In the genomic region with DNA sequence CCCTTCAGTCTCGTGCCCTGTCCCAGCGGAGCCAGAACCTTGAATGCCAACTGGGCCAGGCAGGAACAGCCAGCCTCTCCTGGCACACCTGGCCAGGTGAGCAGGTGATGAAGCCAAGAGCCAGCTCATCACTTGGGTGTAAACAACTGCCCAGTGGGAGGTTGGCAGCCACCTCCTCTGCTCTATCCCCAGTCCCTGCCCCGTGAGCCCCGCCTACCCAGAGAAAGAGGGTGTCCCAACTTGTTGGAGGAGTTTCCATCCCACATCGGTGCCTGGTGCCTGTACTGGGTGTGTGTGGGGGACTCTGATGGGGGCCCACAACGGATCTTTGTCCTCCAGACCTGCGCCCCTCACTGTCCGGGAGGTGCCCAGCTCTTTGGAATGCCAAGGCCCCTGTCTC, we compare ENCODE assay signal across 1 cellular context.
TF ChIP-seq lines count a peak whose summit lies in the region.

No MANE protein-coding gene starts in this region.

TF ChIP-seq in HCT116, 20 proteins besides CTCF, POLR2A, EP300 and RAD21:
- TF ChIP-seq EZH2phosphoT487 (IDR thresholded peaks at IDR 0.05; ENCODE audit: borderline replicate concordance) (no peak), TCF7L2 (IDR thresholded peaks at IDR 0.05; ENCODE audit: borderline replicate concordance, extremely low read depth, insufficient read depth, insufficient read length) (no peak), POLR2AphosphoS5 (IDR thresholded peaks at IDR 0.05; ENCODE audit: low read depth, low read length) (no peak), EGR1 (IDR thresholded peaks at IDR 0.05; ENCODE audit: low read depth) (no peak), SIN3A (IDR thresholded peaks at IDR 0.05; ENCODE audit: low read depth) (no peak), CEBPB (IDR thresholded peaks at IDR 0.05; ENCODE audit: low read depth) (no peak), EZH2 (IDR thresholded peaks at IDR 0.05) (no peak), FOSL1 (IDR thresholded peaks at IDR 0.05; ENCODE audit: low read depth) (no peak), ZNF274 (IDR thresholded peaks at IDR 0.05; ENCODE audit: low read depth, low read length) (no peak), SRF (IDR thresholded peaks at IDR 0.05; ENCODE audit: low read depth) (no peak), CBX3 (IDR thresholded peaks at IDR 0.05; ENCODE audit: low read depth) (no peak), JUND (IDR thresholded peaks at IDR 0.05) (no peak), YY1 (IDR thresholded peaks at IDR 0.05; ENCODE audit: extremely low read depth, insufficient replicate concordance, low read depth, low read length) (no peak), ELF1 (IDR thresholded peaks at IDR 0.05; ENCODE audit: borderline replicate concordance, low read depth) (no peak), SP1 (IDR thresholded peaks at IDR 0.05; ENCODE audit: low read depth) (no peak), ZFX (IDR thresholded peaks at IDR 0.05) (no peak)
- TF ChIP-seq, protein P1, sequence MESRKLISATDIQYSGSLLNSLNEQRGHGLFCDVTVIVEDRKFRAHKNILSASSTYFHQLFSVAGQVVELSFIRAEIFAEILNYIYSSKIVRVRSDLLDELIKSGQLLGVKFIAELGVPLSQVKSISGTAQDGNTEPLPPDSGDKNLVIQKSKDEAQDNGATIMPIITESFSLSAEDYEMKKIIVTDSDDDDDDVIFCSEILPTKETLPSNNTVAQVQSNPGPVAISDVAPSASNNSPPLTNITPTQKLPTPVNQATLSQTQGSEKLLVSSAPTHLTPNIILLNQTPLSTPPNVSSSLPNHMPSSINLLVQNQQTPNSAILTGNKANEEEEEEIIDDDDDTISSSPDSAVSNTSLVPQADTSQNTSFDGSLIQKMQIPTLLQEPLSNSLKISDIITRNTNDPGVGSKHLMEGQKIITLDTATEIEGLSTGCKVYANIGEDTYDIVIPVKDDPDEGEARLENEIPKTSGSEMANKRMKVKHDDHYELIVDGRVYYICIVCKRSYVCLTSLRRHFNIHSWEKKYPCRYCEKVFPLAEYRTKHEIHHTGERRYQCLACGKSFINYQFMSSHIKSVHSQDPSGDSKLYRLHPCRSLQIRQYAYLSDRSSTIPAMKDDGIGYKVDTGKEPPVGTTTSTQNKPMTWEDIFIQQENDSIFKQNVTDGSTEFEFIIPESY (IDR thresholded peaks at IDR 0.05; ENCODE audit: extremely low read depth, insufficient replicate concordance, low read length), result no peak
- TF ChIP-seq, protein P2, sequence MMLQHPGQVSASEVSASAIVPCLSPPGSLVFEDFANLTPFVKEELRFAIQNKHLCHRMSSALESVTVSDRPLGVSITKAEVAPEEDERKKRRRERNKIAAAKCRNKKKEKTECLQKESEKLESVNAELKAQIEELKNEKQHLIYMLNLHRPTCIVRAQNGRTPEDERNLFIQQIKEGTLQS (IDR thresholded peaks at IDR 0.05), result no peak
- TF ChIP-seq, protein P3, sequence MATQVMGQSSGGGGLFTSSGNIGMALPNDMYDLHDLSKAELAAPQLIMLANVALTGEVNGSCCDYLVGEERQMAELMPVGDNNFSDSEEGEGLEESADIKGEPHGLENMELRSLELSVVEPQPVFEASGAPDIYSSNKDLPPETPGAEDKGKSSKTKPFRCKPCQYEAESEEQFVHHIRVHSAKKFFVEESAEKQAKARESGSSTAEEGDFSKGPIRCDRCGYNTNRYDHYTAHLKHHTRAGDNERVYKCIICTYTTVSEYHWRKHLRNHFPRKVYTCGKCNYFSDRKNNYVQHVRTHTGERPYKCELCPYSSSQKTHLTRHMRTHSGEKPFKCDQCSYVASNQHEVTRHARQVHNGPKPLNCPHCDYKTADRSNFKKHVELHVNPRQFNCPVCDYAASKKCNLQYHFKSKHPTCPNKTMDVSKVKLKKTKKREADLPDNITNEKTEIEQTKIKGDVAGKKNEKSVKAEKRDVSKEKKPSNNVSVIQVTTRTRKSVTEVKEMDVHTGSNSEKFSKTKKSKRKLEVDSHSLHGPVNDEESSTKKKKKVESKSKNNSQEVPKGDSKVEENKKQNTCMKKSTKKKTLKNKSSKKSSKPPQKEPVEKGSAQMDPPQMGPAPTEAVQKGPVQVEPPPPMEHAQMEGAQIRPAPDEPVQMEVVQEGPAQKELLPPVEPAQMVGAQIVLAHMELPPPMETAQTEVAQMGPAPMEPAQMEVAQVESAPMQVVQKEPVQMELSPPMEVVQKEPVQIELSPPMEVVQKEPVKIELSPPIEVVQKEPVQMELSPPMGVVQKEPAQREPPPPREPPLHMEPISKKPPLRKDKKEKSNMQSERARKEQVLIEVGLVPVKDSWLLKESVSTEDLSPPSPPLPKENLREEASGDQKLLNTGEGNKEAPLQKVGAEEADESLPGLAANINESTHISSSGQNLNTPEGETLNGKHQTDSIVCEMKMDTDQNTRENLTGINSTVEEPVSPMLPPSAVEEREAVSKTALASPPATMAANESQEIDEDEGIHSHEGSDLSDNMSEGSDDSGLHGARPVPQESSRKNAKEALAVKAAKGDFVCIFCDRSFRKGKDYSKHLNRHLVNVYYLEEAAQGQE (IDR thresholded peaks at IDR 0.05; ENCODE audit: low read depth), result no peak
- TF ChIP-seq, protein P4, sequence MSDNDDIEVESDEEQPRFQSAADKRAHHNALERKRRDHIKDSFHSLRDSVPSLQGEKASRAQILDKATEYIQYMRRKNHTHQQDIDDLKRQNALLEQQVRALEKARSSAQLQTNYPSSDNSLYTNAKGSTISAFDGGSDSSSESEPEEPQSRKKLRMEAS (IDR thresholded peaks at IDR 0.05), result no peak
